In the genomic region with DNA sequence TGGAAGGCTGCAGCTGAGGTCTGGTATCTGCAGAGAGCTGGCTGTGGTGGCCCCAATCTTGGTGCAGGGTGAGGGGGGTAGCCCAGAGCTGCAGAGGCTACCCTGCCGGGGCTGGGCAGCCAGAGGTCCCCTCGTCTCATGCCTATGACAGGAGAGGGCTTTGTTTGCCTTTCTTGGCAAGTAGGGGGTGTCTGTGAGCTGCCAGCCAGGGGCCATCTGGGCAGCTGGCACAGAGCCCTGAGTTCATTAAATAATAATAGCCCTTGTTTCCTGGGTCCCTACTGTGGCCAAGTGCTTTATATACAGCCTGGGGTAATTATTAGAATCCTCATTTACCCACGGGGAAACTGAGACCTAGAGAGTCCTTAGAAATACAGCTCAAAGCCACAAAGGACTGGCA, we compare ENCODE assay signal across 8 cellular contexts.
DNase-seq lines count a peak whose midpoint lies in the region; ATAC-seq and TF ChIP-seq lines count a peak whose summit lies in the region.

No MANE protein-coding gene starts in this region.

- H3K4me3 ChIP-seq in AG09309 (ENCODE audit: control insufficient read depth, low read depth, low read length) = no peak overlapping the region

- no peaks in the 10 kb centered on the region for H3K4me1 Mint-ChIP-seq in CD14-positive monocyte

- H3K4me3 Mint-ChIP-seq in CD14-positive monocyte = no peak overlapping the region

- H3K36me3 Mint-ChIP-seq in CD14-positive monocyte = peaks cover 61 to 77% of the 10 kb centered on the region in 2 donors

- DNase-seq in AG09309 (ENCODE audit: low read depth) (no peak), hypothalamus (lab: John Stamatoyannopoulos, UW) (peak in 45 of 51 donors; percentile 10 to 95 (median 73)), NOMO-1 treated with DMSO at 0.1 percent for 48 hours (lab: John Stamatoyannopoulos, UW; ENCODE audit: unreplicated experiment) (no peak), CD14-positive monocyte (ENCODE audit: low spot score) (no peak)

- H3K9me3 Mint-ChIP-seq in CD14-positive monocyte = peaks cover 0 to 2% (median 0%) of the 10 kb centered on the region in 7 donors

- peak; percentile 71 for TF ChIP-seq RAD21 in Ishikawa (IDR thresholded peaks at IDR 0.05; ENCODE audit: low read depth)

- TF ChIP-seq CTCF in AG09309 (IDR thresholded peaks at IDR 0.05; ENCODE audit: control insufficient read depth, insufficient read depth, low read depth, low read length, missing control alignments) = peak; percentile 23
- no peak for TF ChIP-seq CTCF in CD14-positive monocyte (IDR thresholded peaks at IDR 0.05)

- H3K27ac Mint-ChIP-seq in CD14-positive monocyte = no peak overlapping the region

- TF ChIP-seq EP300 in Ishikawa (IDR thresholded peaks at IDR 0.05; ENCODE audit: borderline replicate concordance) = no peak

- intact Hi-C loops in CD14-positive monocyte (cut with micrococcal nuclease) = no loop called here

- H3K27me3 Mint-ChIP-seq in CD14-positive monocyte (ENCODE audit: low read depth in 3 of 3) = peaks cover 0 to 3% (median 3%) of the 10 kb centered on the region in 3 donors

- ATAC-seq in SK-N-SH treated with all-trans-retinoic acid at 6 μM for 48 hours = peak; percentile 81
- ATAC-seq in HG03196 (IDR thresholded peaks at IDR 0.05; ENCODE audit: unreplicated experiment) = no peak
- ATAC-seq in GM18909 (IDR thresholded peaks at IDR 0.05; ENCODE audit: poor library complexity, unreplicated experiment) = no peak

TF ChIP-seq in Ishikawa, 13 proteins besides CTCF, POLR2A, EP300 and RAD21:
- TF ChIP-seq MAX (IDR thresholded peaks at IDR 0.05) = no peak
- TF ChIP-seq EGR1 (IDR thresholded peaks at IDR 0.05) = no peak
- peak; percentile 71 for TF ChIP-seq TCF12 (IDR thresholded peaks at IDR 0.05; ENCODE audit: low read depth)
- 0 out of 2 replicates have a peak, but pooled peaks have one; percentile 15 for TF ChIP-seq TEAD4 (IDR thresholded peaks at IDR 0.05)
- no peak for TF ChIP-seq CREB1 (IDR thresholded peaks at IDR 0.05; ENCODE audit: low read depth)
- TF ChIP-seq, protein P1, sequence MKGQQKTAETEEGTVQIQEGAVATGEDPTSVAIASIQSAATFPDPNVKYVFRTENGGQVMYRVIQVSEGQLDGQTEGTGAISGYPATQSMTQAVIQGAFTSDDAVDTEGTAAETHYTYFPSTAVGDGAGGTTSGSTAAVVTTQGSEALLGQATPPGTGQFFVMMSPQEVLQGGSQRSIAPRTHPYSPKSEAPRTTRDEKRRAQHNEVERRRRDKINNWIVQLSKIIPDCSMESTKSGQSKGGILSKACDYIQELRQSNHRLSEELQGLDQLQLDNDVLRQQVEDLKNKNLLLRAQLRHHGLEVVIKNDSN (IDR thresholded peaks at IDR 0.05) = no peak
- TF ChIP-seq CEBPB (IDR thresholded peaks at IDR 0.05) = no peak
- TF ChIP-seq YY1 (IDR thresholded peaks at IDR 0.05; ENCODE audit: low read depth) = no peak
- TF ChIP-seq, protein P2, sequence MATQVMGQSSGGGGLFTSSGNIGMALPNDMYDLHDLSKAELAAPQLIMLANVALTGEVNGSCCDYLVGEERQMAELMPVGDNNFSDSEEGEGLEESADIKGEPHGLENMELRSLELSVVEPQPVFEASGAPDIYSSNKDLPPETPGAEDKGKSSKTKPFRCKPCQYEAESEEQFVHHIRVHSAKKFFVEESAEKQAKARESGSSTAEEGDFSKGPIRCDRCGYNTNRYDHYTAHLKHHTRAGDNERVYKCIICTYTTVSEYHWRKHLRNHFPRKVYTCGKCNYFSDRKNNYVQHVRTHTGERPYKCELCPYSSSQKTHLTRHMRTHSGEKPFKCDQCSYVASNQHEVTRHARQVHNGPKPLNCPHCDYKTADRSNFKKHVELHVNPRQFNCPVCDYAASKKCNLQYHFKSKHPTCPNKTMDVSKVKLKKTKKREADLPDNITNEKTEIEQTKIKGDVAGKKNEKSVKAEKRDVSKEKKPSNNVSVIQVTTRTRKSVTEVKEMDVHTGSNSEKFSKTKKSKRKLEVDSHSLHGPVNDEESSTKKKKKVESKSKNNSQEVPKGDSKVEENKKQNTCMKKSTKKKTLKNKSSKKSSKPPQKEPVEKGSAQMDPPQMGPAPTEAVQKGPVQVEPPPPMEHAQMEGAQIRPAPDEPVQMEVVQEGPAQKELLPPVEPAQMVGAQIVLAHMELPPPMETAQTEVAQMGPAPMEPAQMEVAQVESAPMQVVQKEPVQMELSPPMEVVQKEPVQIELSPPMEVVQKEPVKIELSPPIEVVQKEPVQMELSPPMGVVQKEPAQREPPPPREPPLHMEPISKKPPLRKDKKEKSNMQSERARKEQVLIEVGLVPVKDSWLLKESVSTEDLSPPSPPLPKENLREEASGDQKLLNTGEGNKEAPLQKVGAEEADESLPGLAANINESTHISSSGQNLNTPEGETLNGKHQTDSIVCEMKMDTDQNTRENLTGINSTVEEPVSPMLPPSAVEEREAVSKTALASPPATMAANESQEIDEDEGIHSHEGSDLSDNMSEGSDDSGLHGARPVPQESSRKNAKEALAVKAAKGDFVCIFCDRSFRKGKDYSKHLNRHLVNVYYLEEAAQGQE (IDR thresholded peaks at IDR 0.05; ENCODE audit: low read depth) = no peak
- TF ChIP-seq TAF1 (IDR thresholded peaks at IDR 0.05; ENCODE audit: low read depth) = no peak
- no peak for TF ChIP-seq FOXM1 (IDR thresholded peaks at IDR 0.05; ENCODE audit: borderline replicate concordance, low read depth)
- TF ChIP-seq ZBTB7A (IDR thresholded peaks at IDR 0.05; ENCODE audit: low read depth) = 0 out of 2 replicates have a peak, but pooled peaks have one; percentile 45
- peak; percentile 92 for TF ChIP-seq NFIC (IDR thresholded peaks at IDR 0.05)

TF ChIP-seq in SK-N-SH treated with all-trans-retinoic acid at 6 μM for 48 hours, 23 proteins besides CTCF, POLR2A, EP300 and RAD21:
- no peak for TF ChIP-seq SNAI2 (CRISPR knock-in tag; IDR thresholded peaks at IDR 0.05)
- TF ChIP-seq, protein P3, sequence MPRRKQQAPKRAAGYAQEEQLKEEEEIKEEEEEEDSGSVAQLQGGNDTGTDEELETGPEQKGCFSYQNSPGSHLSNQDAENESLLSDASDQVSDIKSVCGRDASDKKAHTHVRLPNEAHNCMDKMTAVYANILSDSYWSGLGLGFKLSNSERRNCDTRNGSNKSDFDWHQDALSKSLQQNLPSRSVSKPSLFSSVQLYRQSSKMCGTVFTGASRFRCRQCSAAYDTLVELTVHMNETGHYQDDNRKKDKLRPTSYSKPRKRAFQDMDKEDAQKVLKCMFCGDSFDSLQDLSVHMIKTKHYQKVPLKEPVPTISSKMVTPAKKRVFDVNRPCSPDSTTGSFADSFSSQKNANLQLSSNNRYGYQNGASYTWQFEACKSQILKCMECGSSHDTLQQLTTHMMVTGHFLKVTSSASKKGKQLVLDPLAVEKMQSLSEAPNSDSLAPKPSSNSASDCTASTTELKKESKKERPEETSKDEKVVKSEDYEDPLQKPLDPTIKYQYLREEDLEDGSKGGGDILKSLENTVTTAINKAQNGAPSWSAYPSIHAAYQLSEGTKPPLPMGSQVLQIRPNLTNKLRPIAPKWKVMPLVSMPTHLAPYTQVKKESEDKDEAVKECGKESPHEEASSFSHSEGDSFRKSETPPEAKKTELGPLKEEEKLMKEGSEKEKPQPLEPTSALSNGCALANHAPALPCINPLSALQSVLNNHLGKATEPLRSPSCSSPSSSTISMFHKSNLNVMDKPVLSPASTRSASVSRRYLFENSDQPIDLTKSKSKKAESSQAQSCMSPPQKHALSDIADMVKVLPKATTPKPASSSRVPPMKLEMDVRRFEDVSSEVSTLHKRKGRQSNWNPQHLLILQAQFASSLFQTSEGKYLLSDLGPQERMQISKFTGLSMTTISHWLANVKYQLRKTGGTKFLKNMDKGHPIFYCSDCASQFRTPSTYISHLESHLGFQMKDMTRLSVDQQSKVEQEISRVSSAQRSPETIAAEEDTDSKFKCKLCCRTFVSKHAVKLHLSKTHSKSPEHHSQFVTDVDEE (CRISPR knock-in tag; IDR thresholded peaks at IDR 0.05) = peak; percentile 59; the same call in 1 of the 2 replicates
- TF ChIP-seq PATZ1 (CRISPR knock-in tag; IDR thresholded peaks at IDR 0.05; ENCODE audit: borderline replicate concordance) = no peak
- TF ChIP-seq ARNTL (CRISPR knock-in tag; IDR thresholded peaks at IDR 0.05; ENCODE audit: borderline replicate concordance, low read depth) = no peak
- peak; percentile 88 for TF ChIP-seq TCF4 (CRISPR knock-in tag; IDR thresholded peaks at IDR 0.05; ENCODE audit: borderline replicate concordance)
- TF ChIP-seq ISL1 (CRISPR knock-in tag; IDR thresholded peaks at IDR 0.05) = peak; percentile 57
TF ChIP-seq in SK-N-SH treated with all-trans-retinoic acid at 6 μM for 48 hours: peak in this region for 3.

Comparison
In these comparisons a context has a peak if more than half of its experiments do, and no peak if none do; other contexts are left out.
1. DNase-seq: peak in hypothalamus (45 of 51); none in AG09309 (single experiment), NOMO-1 treated with DMSO at 0.1 percent for 48 hours (single experiment) and CD14-positive monocyte (single experiment).